ENCODE assay signal across 15 cellular contexts in genomic region chr17:55288356-55289105, GRCh38. TPM values are rescaled to one million over a fixed set of nuclear protein-coding genes. Genes with fewer than 3 reads are reported as not detected.
DNase-seq lines count a peak whose midpoint lies in the region; ATAC-seq and TF ChIP-seq lines count a peak whose summit lies in the region.
"Had no signal": no experiment of that assay in that cellular context is flagged by ENCODE, and none has a peak within 500 bp of the region (broad histone marks: within the 10 kb centered on the region; RNA-seq: fewer than 3 reads in every experiment).

No MANE protein-coding gene starts in this region.

- no peak for TF ChIP-seq EP300 in transverse colon (IDR thresholded peaks at IDR 0.05; ENCODE audit: low read depth)

- peak overlapping the region; percentile 96 for H3K27ac ChIP-seq in left ventricle myocardium inferior (replicated peaks)
- H3K27ac ChIP-seq in dorsolateral prefrontal cortex, result peak overlapping the region in 35 of 59 donors; percentile 1 to 95 (median 69)
- H3K27ac ChIP-seq in liver (ENCODE audit: low read depth in 1 of 2, low read length in 2 of 2), result peak overlapping the region; percentile 90 to 96
- H3K27ac ChIP-seq in transverse colon, result peak overlapping the region in 3 of 4 donors; percentile 83 to 85 (median 85)
- H3K27ac ChIP-seq: C4-2B had no signal

- ATAC-seq in left ventricle myocardium superior (no peak), HG02970 (IDR thresholded peaks at IDR 0.05; ENCODE audit: low FRiP score, unreplicated experiment) (no peak)
- ATAC-seq: GM12878, GM23338 had no signal

- H3K4me1 ChIP-seq in left ventricle myocardium inferior (peaks cover 72% of the 10 kb centered on the region), liver (ENCODE audit: control insufficient read depth in 4 of 4, insufficient read depth in 4 of 4, low read length in 3 of 4) (peaks cover 14 to 55% (median 40%) of the 10 kb centered on the region in 4 donors), transverse colon (peaks cover 24 to 49% (median 37%) of the 10 kb centered on the region in 4 donors)
- H3K4me1 ChIP-seq: BE2C had no signal

- H3K9me3 ChIP-seq in left ventricle myocardium inferior (replicated peaks) (peaks cover 7% of the 10 kb centered on the region), liver (ENCODE audit: control insufficient read depth in 4 of 4, low read length in 3 of 4) (no peaks in the 10 kb centered on the region), transverse colon (no peaks in the 10 kb centered on the region)
- H3K9me3 ChIP-seq: BE2C had no signal

- intact Hi-C loops in left ventricle myocardium inferior (cut with micrococcal nuclease), result no loop called here
- intact Hi-C loops in left ventricle myocardium superior (cut with micrococcal nuclease), result no loop called here
- intact Hi-C loops in dorsolateral prefrontal cortex (cut with DNase I), result no loop called here
- intact Hi-C loops in transverse colon (cut with DNase I; ENCODE audit: low total_unique reads), result no loop called here

- DNase-seq in left ventricle myocardium inferior (no peak), left ventricle myocardium superior (no peak), dorsolateral prefrontal cortex (no peak), transverse colon (no peak)
- DNase-seq in activated naive CD4-positive, alpha-beta T cell treated with anti-CD3 and anti-CD28 coated beads, Interleukin-2, amount 50 U/mL, for 16 hours, result no peak
- DNase-seq: BE2C; CD4-positive, alpha-beta memory T cell; DMS79; H7 had no signal

- no peak for TF ChIP-seq POLR2A in transverse colon (IDR thresholded peaks at IDR 0.05)

- H3K27me3 ChIP-seq in left ventricle myocardium inferior (ENCODE audit: low read depth) (no peaks in the 10 kb centered on the region), dorsolateral prefrontal cortex (no peaks in the 10 kb centered on the region), liver (ENCODE audit: control insufficient read depth in 4 of 4, insufficient read depth in 4 of 4, low read length in 3 of 4) (no peaks in the 10 kb centered on the region), transverse colon (no peaks in the 10 kb centered on the region)
- H3K27me3 ChIP-seq: BE2C had no signal

- peaks cover 9% of the 10 kb centered on the region for H3K36me3 ChIP-seq in left ventricle myocardium inferior
- peaks cover 0 to 23% (median 12%) of the 10 kb centered on the region in 4 donors for H3K36me3 ChIP-seq in liver (ENCODE audit: control insufficient read depth in 4 of 4, insufficient read depth in 3 of 4, low read depth in 1 of 4, low read length in 3 of 4)
- H3K36me3 ChIP-seq in transverse colon, result no peaks in the 10 kb centered on the region
- H3K36me3 ChIP-seq: BE2C had no signal

- no peak overlapping the region for H3K9ac ChIP-seq in liver (ENCODE audit: low read depth in 1 of 2, low read length in 2 of 2)

- H3K4me3 ChIP-seq in left ventricle myocardium inferior (no peak overlapping the region), dorsolateral prefrontal cortex (no peak overlapping the region), liver (ENCODE audit: low read depth in 1 of 3, low read length in 3 of 3) (no peak overlapping the region), transverse colon (no peak overlapping the region)
- H3K4me3 ChIP-seq: GM12878, GM23338 had no signal

- TF ChIP-seq CTCF in left ventricle myocardium inferior (IDR thresholded peaks at IDR 0.05; ENCODE audit: borderline replicate concordance), result peak; percentile 35
- no peak for TF ChIP-seq CTCF in dorsolateral prefrontal cortex (IDR thresholded peaks at IDR 0.05 in 54 of 56, conservative IDR thresholded peaks at IDR 0.05 in 2 of 56; ENCODE audit: low read depth in 1 of 56, partially characterized antibody in 56 of 56)
- no peak for TF ChIP-seq CTCF in liver (IDR thresholded peaks at IDR 0.05; ENCODE audit: low read depth, low read length, missing input control)
- no peak for TF ChIP-seq CTCF in transverse colon (IDR thresholded peaks at IDR 0.05)

- in situ Hi-C loops in transverse colon (cut with MboI; ENCODE audit: low pct_ligation_motif_present in 1 of 4, low pct_unique_long_range_greater_than_20kb in 1 of 4, low sequenced_read_pairs in 3 of 4), result no loop called here

- WGBS in liver, result 88% methylated on average over 7 of the region's 7 CpGs
- 79 to 100% methylated on average over 2 to 7 of the region's 7 CpGs for WGBS in transverse colon (ENCODE audit: low coverage in 1 of 2), 2 donors

- TF ChIP-seq RAD21 in liver (IDR thresholded peaks at IDR 0.05), result no peak

TF ChIP-seq in liver, 16 proteins besides CTCF, POLR2A, EP300 and RAD21:
- TF ChIP-seq SP1 (IDR thresholded peaks at IDR 0.05) (no peak), REST (IDR thresholded peaks at IDR 0.05) (no peak), ATF3 (IDR thresholded peaks at IDR 0.05) (no peak), HNF4G (IDR thresholded peaks at IDR 0.05) (no peak), GABPA (IDR thresholded peaks at IDR 0.05 in 1 of 2, conservative IDR thresholded peaks at IDR 0.05 in 1 of 2) (no peak), MAX (IDR thresholded peaks at IDR 0.05) (no peak), FOXA2 (IDR thresholded peaks at IDR 0.05) (no peak), JUND (IDR thresholded peaks at IDR 0.05) (no peak), YY1 (IDR thresholded peaks at IDR 0.05) (no peak), NR2F2 (IDR thresholded peaks at IDR 0.05) (no peak), RXRA (IDR thresholded peaks at IDR 0.05) (no peak), EGR1 (IDR thresholded peaks at IDR 0.05; ENCODE audit: low read depth in 2 of 2) (no peak), HNF4A (conservative IDR thresholded peaks at IDR 0.05) (no peak), TAF1 (conservative IDR thresholded peaks at IDR 0.05) (no peak), FOXA1 (IDR thresholded peaks at IDR 0.05) (no peak), ZBTB33 (IDR thresholded peaks at IDR 0.05) (no peak)
TF ChIP-seq in liver: peak in this region for 0.

RNA-seq across cellular contexts. Expression of gene HLF, which starts 23.8 kb away (rescaled TPM):
- total RNA-seq in left ventricle myocardium inferior (22.6 TPM), left ventricle myocardium superior (38.8 TPM), dorsolateral prefrontal cortex (100 to 1,000 TPM in 94 of 120 experiments, 10 to 100 TPM in 26; 36.7 to 194 (median 124) TPM), liver (10 to 100 TPM in 1 of 2 donors, 1 to 10 TPM in 1; 8.0 to 59.3 TPM), transverse colon (10 to 100 TPM in 3 of 4 donors, 1 to 10 TPM in 1; 8.5 to 17.5 (median 13.3) TPM)
- polyA plus RNA-seq in liver, result 10 to 100 TPM; 23.5 to 25.7 TPM
- polyA plus RNA-seq: AG04450, GM23338 had no signal
